Comparison of ENCODE assay signal across 9 cellular contexts in the genomic region with DNA sequence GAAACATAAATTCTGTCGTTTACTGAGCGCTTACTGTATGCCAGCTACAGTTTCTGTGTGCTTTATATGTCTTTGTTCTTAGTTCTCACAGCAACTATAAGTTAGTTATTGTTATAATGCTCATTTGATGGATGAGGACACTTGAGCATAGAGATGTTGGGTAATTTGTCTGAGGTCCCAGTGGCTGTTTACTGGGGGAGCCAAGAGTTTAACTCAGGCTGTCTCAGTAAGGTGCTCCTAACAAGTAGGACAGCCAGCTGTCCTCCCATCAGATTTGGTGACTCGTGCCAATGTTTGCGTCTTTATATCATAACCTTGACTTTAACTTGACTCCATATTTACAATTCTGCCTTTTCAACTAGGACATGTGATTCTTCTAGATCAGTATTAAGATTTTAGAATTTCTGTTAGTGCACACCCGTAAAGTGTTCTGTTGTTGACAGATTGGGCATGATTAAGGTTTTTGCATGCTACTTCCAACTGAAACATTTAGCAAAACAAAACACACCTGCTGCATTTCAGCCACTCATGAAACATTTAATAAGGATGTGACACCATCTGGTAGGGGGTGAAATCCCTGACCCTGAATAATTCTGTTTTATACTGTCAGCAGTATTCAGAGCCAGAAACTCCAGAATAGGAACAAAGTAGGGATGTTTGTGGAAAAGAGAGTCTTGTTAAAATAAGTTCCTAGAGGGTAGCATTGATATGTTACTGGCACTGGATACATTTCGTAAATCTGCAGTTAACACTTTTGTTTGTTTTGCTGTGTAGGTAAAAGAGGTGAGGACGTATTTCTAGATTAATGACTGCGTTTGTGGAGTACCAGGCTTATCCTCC. TPM values are rescaled to one million over a fixed set of nuclear protein-coding genes. Genes with fewer than 3 reads are reported as not detected.
DNase-seq lines count a peak whose midpoint lies in the region; ATAC-seq, FAIRE-seq and TF ChIP-seq lines count a peak whose summit lies in the region.
"Had no signal": no experiment of that assay in that cellular context is flagged by ENCODE, and none has a peak within 500 bp of the region (broad histone marks: within the 10 kb centered on the region; RNA-seq: fewer than 3 reads in every experiment).

No MANE protein-coding gene starts in this region.

- H3K4me1 ChIP-seq in GM23338 (ENCODE audit: insufficient read depth), result peaks cover 32% of the 10 kb centered on the region

- H3K9me3 ChIP-seq in SU-DHL-6 (ENCODE audit: insufficient read depth, low read length), result no peaks in the 10 kb centered on the region

- CTCF ChIA-PET in AG04449 (lab: Yijun Ruan, JAX), result interaction anchor here (0.9 to 1.3 kb wide), 2 partner anchors 9 to 94 kb away, joined by 3 read pairs; no protein-coding TSS in a partner anchor

- DNase-seq in AG04449 (ENCODE audit: low read depth, low spot score) (no peak), GM23338 (ENCODE audit: low spot score) (no peak), iris pigment epithelial cell (ENCODE audit: low read depth) (peak; percentile 21), inferior parietal cortex (ENCODE audit: extremely low spot score) (no peak), D721Med (ENCODE audit: insufficient read length, low spot score) (no peak), left colon (no peak)

- intact Hi-C loops in left colon (cut with DNase I, micrococcal nuclease), result loop anchor here in 1 of 2 donors (10.0 kb wide), 1 partner anchor 96 kb away; no protein-coding TSS in a partner anchor

- peaks cover 5% of the 10 kb centered on the region; the same call in 1 of the 2 replicates for H3F3A ChIP-seq in GM23338 (replicated peaks; ENCODE audit: low read depth)
- no peaks in the 10 kb centered on the region for H3F3A ChIP-seq in SU-DHL-6 (ENCODE audit: insufficient read depth)

- H3K27ac Mint-ChIP-seq in GM23338, result peak overlapping the region; percentile 74

- POLR2A ChIA-PET in AG04449 (lab: Yijun Ruan, JAX), result no interaction called here

- no peaks in the 10 kb centered on the region for H3K27me3 Mint-ChIP-seq in GM23338 (ENCODE audit: insufficient read depth, low read depth, poor library complexity)

- ATAC-seq in GM23338 (no peak), HG03280 (IDR thresholded peaks at IDR 0.05; ENCODE audit: unreplicated experiment) (no peak), left colon (no peak)

- TF ChIP-seq CTCF in AG04449 (IDR thresholded peaks at IDR 0.05; ENCODE audit: insufficient read depth, low read length, missing control alignments), result no peak
- no peak for TF ChIP-seq CTCF in GM23338 (conservative IDR thresholded peaks at IDR 0.05; ENCODE audit: low read depth in 2 of 2)
- TF ChIP-seq CTCF in SU-DHL-6 (IDR thresholded peaks at IDR 0.05; ENCODE audit: insufficient read depth, low read length, poor library complexity, severe bottlenecking), result no peak
- TF ChIP-seq CTCF in D721Med (IDR thresholded peaks at IDR 0.05; ENCODE audit: insufficient read depth, missing control alignments), result no peak

- H2AFZ ChIP-seq in GM23338 (no peak overlapping the region), SU-DHL-6 (ENCODE audit: low read depth, low read length, severe bottlenecking) (no peak overlapping the region)

- H3K4me1 Mint-ChIP-seq in GM23338, result peaks cover 47% of the 10 kb centered on the region

- peak overlapping the region; percentile 98 for H3K4me3 ChIP-seq in AG04449 (ENCODE audit: low read depth, low read length)
- H3K4me3 ChIP-seq in GM23338, result peak overlapping the region; percentile 72
- H3K4me3 ChIP-seq in SU-DHL-6 (ENCODE audit: insufficient read depth, low read length, poor library complexity, severe bottlenecking), result peak overlapping the region; percentile 5

- H4K20me1 ChIP-seq in GM23338 (replicated peaks; ENCODE audit: insufficient read depth) (peaks cover 18% of the 10 kb centered on the region), SU-DHL-6 (ENCODE audit: low read depth, low read length) (no peaks in the 10 kb centered on the region)

- no peaks in the 10 kb centered on the region; the same call in 2 of the 3 replicates for H3K9me3 Mint-ChIP-seq in GM23338

- H3K36me3 Mint-ChIP-seq in GM23338 (ENCODE audit: low read depth), result peaks cover 42% of the 10 kb centered on the region

- H3K9me2 ChIP-seq in GM23338 (ENCODE audit: insufficient read depth), result no peaks in the 10 kb centered on the region
- H3K9me2 ChIP-seq in SU-DHL-6 (replicated peaks; ENCODE audit: insufficient read depth, low read length), result no peaks in the 10 kb centered on the region

- no peak for FAIRE-seq in D721Med (lab: Jason Lieb, UNC)

- H3K79me2 ChIP-seq in GM23338 (replicated peaks; ENCODE audit: insufficient read depth), result peaks cover 69% of the 10 kb centered on the region
- H3K79me2 ChIP-seq in SU-DHL-6 (ENCODE audit: insufficient read depth, low read length), result peaks cover 58% of the 10 kb centered on the region

- peak overlapping the region; percentile 67 for H3K4me3 Mint-ChIP-seq in GM23338

- H3K36me3 ChIP-seq in GM23338 (ENCODE audit: insufficient read depth), result peaks cover 4% of the 10 kb centered on the region; the same call in 1 of the 2 replicates
- H3K36me3 ChIP-seq in SU-DHL-6 (ENCODE audit: low read length), result peaks cover 13% of the 10 kb centered on the region; the same call in 1 of the 2 replicates

- H3K9ac ChIP-seq in SU-DHL-6 (ENCODE audit: low read length), result no peak overlapping the region

- H3K27me3 ChIP-seq in GM23338 (ENCODE audit: insufficient read depth) (no peaks in the 10 kb centered on the region), SU-DHL-6 (ENCODE audit: low read length) (no peaks in the 10 kb centered on the region)

- H3K27ac ChIP-seq in GM23338 (ENCODE audit: low read depth) (no peak overlapping the region), SU-DHL-6 (ENCODE audit: low read depth, low read length) (no peak overlapping the region)
- H3K27ac ChIP-seq: HL-60 had no signal

- H3K4me2 ChIP-seq in GM23338, result peak overlapping the region; percentile 87
- H3K4me2 ChIP-seq in SU-DHL-6 (ENCODE audit: low read depth, low read length, poor library complexity, severe bottlenecking), result peak overlapping the region; percentile 83

TF ChIP-seq in GM23338, 12 proteins besides CTCF, POLR2A, EP300 and RAD21 (continues in another document):
- TF ChIP-seq STAT1 (IDR thresholded peaks at IDR 0.05; ENCODE audit: unreplicated experiment), result no peak

RNA-seq across cellular contexts. Expression of a gene that starts 1.9 kb away (rescaled TPM):
- total RNA-seq in GM23338 (2014; rRNA removed; shearing (Covaris generic)), result 117 and 122 TPM in 2 replicates
- 237 and 245 TPM in 2 replicates for polyA plus RNA-seq in GM23338 (2016; fragmentation: Nextera tagmentation; extraction: Ambion mirVana)
- total RNA-seq in left colon, result 10 to 100 TPM; 37.8 to 41.8 TPM

RNA-seq across cellular contexts. Expression of a gene that starts 40.7 kb away (rescaled TPM):
- total RNA-seq in GM23338 (2014; rRNA removed; shearing (Covaris generic)), result 51.4 and 57.2 TPM in 2 replicates
- 28.0 and 31.5 TPM in 2 replicates for polyA plus RNA-seq in GM23338 (2016; fragmentation: Nextera tagmentation; extraction: Ambion mirVana)
- total RNA-seq in left colon, result 10 to 100 TPM; 31.1 to 33.6 TPM

RNA-seq across cellular contexts. Expression of a gene that starts 40.9 kb away (rescaled TPM):
- 3.2 and 5.8 TPM in 2 replicates for total RNA-seq in GM23338 (2014; rRNA removed; shearing (Covaris generic))
- 6.9 and 8.7 TPM in 2 replicates for polyA plus RNA-seq in GM23338 (2016; fragmentation: Nextera tagmentation; extraction: Ambion mirVana)
- total RNA-seq in left colon, result 10 to 100 TPM in 1 of 2 donors, 1 to 10 TPM in 1; 9.2 to 12.5 TPM

Comparison
In these comparisons a context has a peak if more than half of its experiments do, and no peak if none do; other contexts are left out.
1. H3K4me3 ChIP-seq: peak in every context shown above with its lines; median percentile 98 in AG04449; 72 in GM23338; 5 in SU-DHL-6.